ENCODE assay signal across 28 cellular contexts in genomic region chr1:188269956-188270355, GRCh38.
"Had no signal": no experiment of that assay in that cellular context is flagged by ENCODE, and none has a peak within 500 bp of the region (broad histone marks: within the 10 kb centered on the region; RNA-seq: fewer than 3 reads in every experiment).

No MANE protein-coding gene starts in this region.

- H3K36me3 Mint-ChIP-seq: naive B cell; stimulated activated effector memory CD8-positive, alpha-beta T cell treated with anti-CD3 and anti-CD28 coated beads, Interleukin-12 subunit alpha, Interleukin-12 subunit beta, amount 100 ng/mL, for 72 hours had no signal

- DNase-seq: dermis blood vessel endothelial cell; effector memory CD4-positive, alpha-beta T cell; erythroblast; head of caudate nucleus; left cardiac atrium; left lung; mesenchymal stem cell; mucosa of descending colon; naive B cell; pancreas; right cardiac atrium; sigmoid colon; stimulated activated CD4-positive, alpha-beta T cell treated with anti-CD3 and anti-CD28 coated beads, Interleukin-2, amount 100 ng/mL, for 24 hours; stimulated activated CD4-positive, alpha-beta T cell treated with anti-CD3 and anti-CD28 coated beads, Interleukin-4, amount 100 ng/mL, for 24 hours; stimulated activated naive CD4-positive, alpha-beta T cell treated with Interleukin-2 at 50 U/mL for 16 hours; stomach; thyroid gland; trophoblast cell had no signal

- H3K9me3 ChIP-seq: neutrophil, pancreas, sigmoid colon, thyroid gland, vagina had no signal

- H3K27me3 ChIP-seq: left lung, neutrophil, pancreas, sigmoid colon, stomach, thyroid gland, vagina had no signal

- H3K4me3 ChIP-seq: coronary artery, left lung, mucosa of descending colon, pancreas, sigmoid colon, stomach, thyroid gland, vagina had no signal

- H3K27ac Mint-ChIP-seq: mesothelial cell of epicardium; natural killer cell treated with Interleukin-12 subunit alpha and Interleukin-12 subunit beta and Interleukin-15 and Interleukin-18, amount 100 ng/mL, for 72 hours; stimulated activated effector memory CD8-positive, alpha-beta T cell treated with anti-CD3 and anti-CD28 coated beads, Interleukin-12 subunit alpha, Interleukin-12 subunit beta, amount 100 ng/mL, for 72 hours had no signal

- H3K36me3 ChIP-seq: left lung, neutrophil, pancreas, sigmoid colon, stomach, thyroid gland, vagina had no signal

- H3K4me1 ChIP-seq: left lung, pancreas, sigmoid colon, stomach, thyroid gland, vagina had no signal

- H3K4me1 Mint-ChIP-seq: mesothelial cell of epicardium; naive B cell; neural crest cell; stimulated activated effector memory CD8-positive, alpha-beta T cell treated with anti-CD3 and anti-CD28 coated beads, Interleukin-12 subunit alpha, Interleukin-12 subunit beta, amount 100 ng/mL, for 72 hours had no signal

- FAIRE-seq: endothelial cell of umbilical vein, frontal cortex, keratinocyte, pancreas had no signal

- H3K4me3 Mint-ChIP-seq: mesothelial cell of epicardium; naive B cell; natural killer cell treated with Interleukin-12 subunit alpha and Interleukin-12 subunit beta and Interleukin-15 and Interleukin-18, amount 100 ng/mL, for 72 hours; neural crest cell; stimulated activated effector memory CD8-positive, alpha-beta T cell treated with anti-CD3 and anti-CD28 coated beads, Interleukin-12 subunit alpha, Interleukin-12 subunit beta, amount 100 ng/mL, for 72 hours had no signal

- H3K27me3 Mint-ChIP-seq: naive B cell; natural killer cell treated with Interleukin-12 subunit alpha and Interleukin-12 subunit beta and Interleukin-15 and Interleukin-18, amount 100 ng/mL, for 72 hours had no signal

- H3K27ac ChIP-seq: coronary artery, left lung, neutrophil, pancreas, sigmoid colon, stomach, thyroid gland, vagina had no signal
